24 cellular contexts compared by ENCODE assay signal in genomic region chr5:112720576-112720975, GRCh38. TPM values are rescaled to one million over a fixed set of nuclear protein-coding genes. Genes with fewer than 3 reads are reported as not detected.
A peak's percentile ranks its signal among the peaks of the same experiment; 100 is the strongest.
DNase-seq lines count a peak whose midpoint lies in the region; ATAC-seq, FAIRE-seq and TF ChIP-seq lines count a peak whose summit lies in the region.
"Had no signal": no experiment of that assay in that cellular context is flagged by ENCODE, and none has a peak within 500 bp of the region (broad histone marks: within the 10 kb centered on the region; RNA-seq: fewer than 3 reads in every experiment).

No MANE protein-coding gene starts in this region.

- no peak overlapping the region for H3K4me3 ChIP-seq in thyroid gland (replicated peaks in 1 of 3)

- FAIRE-seq in GM12891 (lab: Jason Lieb, UNC): peak; percentile 9
- no peak for FAIRE-seq in urothelium cell line (lab: Jason Lieb, UNC)
- FAIRE-seq: H54 had no signal

- 86 to 95% methylated on average over 2 of the region's 2 CpGs for WGBS in thyroid gland, 2 donors

- no peak overlapping the region for H3K4me3 Mint-ChIP-seq in central memory CD8-positive, alpha-beta T cell
- H3K4me3 Mint-ChIP-seq: CD4-positive, CD25-positive, alpha-beta regulatory T cell had no signal

- ATAC-seq in HG02798 (IDR thresholded peaks at IDR 0.05; ENCODE audit: poor library complexity, unreplicated experiment): peak; percentile 66
- no peak for ATAC-seq in central memory CD8-positive, alpha-beta T cell (replicated peaks; ENCODE audit: extremely low read depth, poor library complexity, severe bottlenecking)
- ATAC-seq: Panc1, SK-N-SH treated with all-trans-retinoic acid at 6 μM for 48 hours had no signal

- no peaks in the 10 kb centered on the region for H3K27me3 Mint-ChIP-seq in central memory CD8-positive, alpha-beta T cell
- H3K27me3 Mint-ChIP-seq: CD4-positive, CD25-positive, alpha-beta regulatory T cell had no signal

- TF ChIP-seq POLR2A in GM12891 (IDR thresholded peaks at IDR 0.05; ENCODE audit: low read depth, low read length) (no peak), thyroid gland (IDR thresholded peaks at IDR 0.05) (no peak)

- no peaks in the 10 kb centered on the region for H3K36me3 ChIP-seq in thyroid gland

- H3K27me3 ChIP-seq in thyroid gland: no peaks in the 10 kb centered on the region

- no peak overlapping the region for H3K27ac ChIP-seq in thyroid gland

- H3K4me1 ChIP-seq in thyroid gland: no peaks in the 10 kb centered on the region

- H3K9me3 Mint-ChIP-seq in central memory CD8-positive, alpha-beta T cell: no peaks in the 10 kb centered on the region

- in situ Hi-C loops in GM13976 (cut with MboI; ENCODE audit: low sequenced_read_pairs, unreplicated experiment): no loop called here

- intact Hi-C loops in thyroid gland (cut with DNase I): no loop called here

- TF ChIP-seq CTCF in GM13976 (IDR thresholded peaks at IDR 0.05; ENCODE audit: borderline replicate concordance, control extremely low read depth, extremely low read depth, insufficient read depth, missing control alignments) (no peak), thyroid gland (IDR thresholded peaks at IDR 0.05) (no peak)

- peaks cover 73% of the 10 kb centered on the region for H3K4me1 Mint-ChIP-seq in central memory CD8-positive, alpha-beta T cell

- peak overlapping the region; percentile 2 for H3K27ac Mint-ChIP-seq in central memory CD8-positive, alpha-beta T cell (ENCODE audit: low read depth)
- H3K27ac Mint-ChIP-seq: CD4-positive, CD25-positive, alpha-beta regulatory T cell had no signal

- no peak for DNase-seq in GM12891 (ENCODE audit: insufficient read length, low spot score)
- peak; percentile 21 for DNase-seq in GM13976 (ENCODE audit: low spot score)
- DNase-seq in central memory CD8-positive, alpha-beta T cell (ENCODE audit: low spot score in 2 of 2): no peak
- no peak for DNase-seq in T-helper 9 cell
- no peak for DNase-seq in urothelium cell line (ENCODE audit: low spot score)
- DNase-seq in thyroid gland: no peak
- DNase-seq in NCI-H1105 (lab: John Stamatoyannopoulos, UW): no peak
- DNase-seq: Caco-2; CD4-positive, CD25-positive, alpha-beta regulatory T cell; DMS 273 treated with DMSO at 0.1 percent for 48 hours; DMS79 treated with DMSO at 0.1 percent for 48 hours; KBM-7; MV-4-11; NCI-H1694; NCI-H2081; NCI-H2171; NCI-H345; NCI-H524; NCI-H774; NK-92 treated with Interleukin-12 subunit alpha and Interleukin-12 subunit beta, amount 100 ng/mL, for 24 hours had no signal

- no peaks in the 10 kb centered on the region for H3K36me3 Mint-ChIP-seq in central memory CD8-positive, alpha-beta T cell (ENCODE audit: insufficient read depth)

- H3K9me3 ChIP-seq in thyroid gland: no peaks in the 10 kb centered on the region
- H3K9me3 ChIP-seq: Caco-2 had no signal

TF ChIP-seq in GM12891, 5 proteins besides CTCF, POLR2A, EP300 and RAD21:
- TF ChIP-seq SPI1 (IDR thresholded peaks at IDR 0.05; ENCODE audit: low read depth, low read length) (no peak), POLR2AphosphoS5 (IDR thresholded peaks at IDR 0.05; ENCODE audit: low read depth, low read length) (no peak), TAF1 (IDR thresholded peaks at IDR 0.05; ENCODE audit: low read depth, low read length) (no peak), POU2F2 (IDR thresholded peaks at IDR 0.05; ENCODE audit: low read depth, low read length) (no peak), PAX5 (IDR thresholded peaks at IDR 0.05; ENCODE audit: insufficient read depth, low read length, severe bottlenecking) (no peak)

RNA-seq across cellular contexts. Expression of gene APC, which starts 17.1 kb away (rescaled TPM):
- polyA plus RNA-seq in GM12891 (2012; ENCODE audit: low read depth, missing spikeins): 4.1 TPM
- total RNA-seq in thyroid gland: 10 to 100 TPM; 36.1 to 73.0 (median 54.7) TPM
